8 cellular contexts compared by ENCODE assay signal in genomic region chr22:37741312-37741795, GRCh38. TPM values are rescaled to one million over a fixed set of nuclear protein-coding genes. Genes with fewer than 3 reads are reported as not detected.
A peak's percentile ranks its signal among the peaks of the same experiment; 100 is the strongest.
DNase-seq lines count a peak whose midpoint lies in the region; ATAC-seq and TF ChIP-seq lines count a peak whose summit lies in the region.

No MANE protein-coding gene starts in this region.

- TF ChIP-seq CTCF in colonic mucosa (IDR thresholded peaks at IDR 0.05) (no peak), mesothelial cell of epicardium (IDR thresholded peaks at IDR 0.05; ENCODE audit: unreplicated experiment) (no peak)

- H3K4me1 Mint-ChIP-seq in mesothelial cell of epicardium: peaks cover 44% of the 10 kb centered on the region
- H3K4me1 Mint-ChIP-seq in CD8-positive, alpha-beta memory T cell: peaks cover 7 to 14% (median 11%) of the 10 kb centered on the region in 3 donors

- POLR2A ChIA-PET in CD8-positive, alpha-beta memory T cell (lab: Charles Lee): no interaction called here

- H3K4me3 Mint-ChIP-seq in mesothelial cell of epicardium: no peak overlapping the region
- H3K4me3 Mint-ChIP-seq in CD8-positive, alpha-beta memory T cell: no peak overlapping the region

- intact Hi-C loops in colonic mucosa (cut with DNase I): no loop called here

- H3K9me3 ChIP-seq in colonic mucosa: no peaks in the 10 kb centered on the region
- H3K9me3 ChIP-seq in CD8-positive, alpha-beta memory T cell (ENCODE audit: low read length): no peaks in the 10 kb centered on the region

- ATAC-seq in HG03097 (IDR thresholded peaks at IDR 0.05; ENCODE audit: low FRiP score, unreplicated experiment) (no peak), GM21528 (IDR thresholded peaks at IDR 0.05; ENCODE audit: low FRiP score, unreplicated experiment) (no peak)

- no peaks in the 10 kb centered on the region for H3K27me3 Mint-ChIP-seq in mesothelial cell of epicardium (ENCODE audit: low read depth)
- H3K27me3 Mint-ChIP-seq in CD8-positive, alpha-beta memory T cell: peaks cover 4 to 9% of the 10 kb centered on the region in 2 donors

- no peaks in the 10 kb centered on the region for H3K36me3 ChIP-seq in colonic mucosa
- H3K36me3 ChIP-seq in CD8-positive, alpha-beta memory T cell (ENCODE audit: insufficient read depth, low read length): no peaks in the 10 kb centered on the region

- H3K36me3 Mint-ChIP-seq in mesothelial cell of epicardium: no peaks in the 10 kb centered on the region
- H3K36me3 Mint-ChIP-seq in CD8-positive, alpha-beta memory T cell: peaks cover 2 to 5% (median 2%) of the 10 kb centered on the region in 3 donors

- H3K27ac Mint-ChIP-seq in mesothelial cell of epicardium: peak overlapping the region; percentile 93
- no peak overlapping the region for H3K27ac Mint-ChIP-seq in CD8-positive, alpha-beta memory T cell

- no peaks in the 10 kb centered on the region for H3K9me3 Mint-ChIP-seq in mesothelial cell of epicardium
- H3K9me3 Mint-ChIP-seq in CD8-positive, alpha-beta memory T cell: no peaks in the 10 kb centered on the region

- CTCF ChIA-PET in CD8-positive, alpha-beta memory T cell (lab: Charles Lee): interaction anchor here (1.1 kb wide), 1 partner anchor 98 kb away, joined by 3 read pairs; no protein-coding TSS in a partner anchor

- peak overlapping the region in 1 of 2 donors; percentile 36 for H3K9ac ChIP-seq in colonic mucosa (ENCODE audit: low read depth in 2 of 2, low read length in 2 of 2)

- H3K4me1 ChIP-seq in colonic mucosa: peaks cover 6% of the 10 kb centered on the region
- H3K4me1 ChIP-seq in CD8-positive, alpha-beta memory T cell (ENCODE audit: insufficient read depth, low read length): no peaks in the 10 kb centered on the region

- H3K27me3 ChIP-seq in colonic mucosa: no peaks in the 10 kb centered on the region
- H3K27me3 ChIP-seq in CD8-positive, alpha-beta memory T cell (ENCODE audit: insufficient read depth, low read length, poor library complexity, severe bottlenecking): no peaks in the 10 kb centered on the region

- DNase-seq in DMS153 (lab: John Stamatoyannopoulos, UW): peak; percentile 67
- DNase-seq in NCI-H2227 (lab: John Stamatoyannopoulos, UW; ENCODE audit: unreplicated experiment): peak; percentile 79
- peak; percentile 72 for DNase-seq in colonic mucosa
- peak; percentile 64 to 83 for DNase-seq in mesothelial cell of epicardium (ENCODE audit: low spot score in 2 of 2, unreplicated experiment in 2 of 2)
- no peak for DNase-seq in CD8-positive, alpha-beta memory T cell
- no peak for DNase-seq in activated effector memory CD4-positive, alpha-beta T cell treated with anti-CD3 and anti-CD28 coated beads, Interleukin-2, amount 50 U/mL, for 16 hours

- H3K4me3 ChIP-seq in colonic mucosa: no peak overlapping the region
- H3K4me3 ChIP-seq in CD8-positive, alpha-beta memory T cell (ENCODE audit: low read length): no peak overlapping the region

- H3K27ac ChIP-seq in colonic mucosa: peak overlapping the region; percentile 8
- H3K27ac ChIP-seq in CD8-positive, alpha-beta memory T cell (ENCODE audit: low read depth, low read length): no peak overlapping the region

RNA-seq across cellular contexts. Expression of gene TRIOBP, which starts 44.5 kb away (rescaled TPM):
- total RNA-seq in colonic mucosa (10 to 100 TPM; 69.5 to 75.7 TPM), mesothelial cell of epicardium (69.2 to 76.1 TPM (median 71.4 TPM) in 3 replicates)
- 10 to 100 TPM; 26.1 to 26.7 TPM for total RNA-seq in CD8-positive, alpha-beta memory T cell
- polyA plus RNA-seq in CD8-positive, alpha-beta memory T cell: 13.6 TPM

RNA-seq across cellular contexts. Expression of gene NOL12, which starts 55.2 kb away (rescaled TPM):
- 10 to 100 TPM; 25.2 to 48.4 TPM for total RNA-seq in colonic mucosa
- 23.9 to 25.2 TPM (median 24.8 TPM) in 3 replicates for total RNA-seq in mesothelial cell of epicardium
- 10 to 100 TPM; 53.6 to 57.2 TPM for total RNA-seq in CD8-positive, alpha-beta memory T cell
- polyA plus RNA-seq in CD8-positive, alpha-beta memory T cell: 38.3 TPM

Comparison
In these comparisons a context has a peak if more than half of its experiments do, and no peak if none do; other contexts are left out.
1. DNase-seq: peak in DMS153 (single experiment), NCI-H2227 (single experiment), colonic mucosa (single experiment) and mesothelial cell of epicardium (2 of 2); none in CD8-positive, alpha-beta memory T cell (0 of 5) and activated effector memory CD4-positive, alpha-beta T cell treated with anti-CD3 and anti-CD28 coated beads, Interleukin-2, amount 50 U/mL, for 16 hours (single experiment).